Comparison of ENCODE assay signal across 22 cellular contexts in genomic region chr5:118794281-118794680, GRCh38.
"Had no signal": no experiment of that assay in that cellular context is flagged by ENCODE, and none has a peak within 500 bp of the region (broad histone marks: within the 10 kb centered on the region; RNA-seq: fewer than 3 reads in every experiment).

No MANE protein-coding gene starts in this region.

- H3K4me1 ChIP-seq: colonic mucosa, foreskin keratinocyte had no signal

- H3K27ac ChIP-seq: colonic mucosa, coronary artery, dorsolateral prefrontal cortex, epithelial cell of prostate, esophagus muscularis mucosa, esophagus squamous epithelium, foreskin keratinocyte, gastrocnemius medialis, heart left ventricle, heart right ventricle had no signal

- DNase-seq: colonic mucosa; cortex of kidney; dermis blood vessel endothelial cell; dorsolateral prefrontal cortex; effector CD4-positive, alpha-beta T cell; effector CD8-positive, alpha-beta T cell; effector memory CD4-positive, alpha-beta T cell; effector memory CD8-positive, alpha-beta T cell; endodermal cell; esophagus squamous epithelium; foreskin fibroblast; foreskin keratinocyte; foreskin melanocyte; gastrocnemius medialis; glutamatergic neuron; head of caudate nucleus; heart left ventricle; heart right ventricle had no signal

- H3K9me3 ChIP-seq: colonic mucosa, esophagus muscularis mucosa, esophagus squamous epithelium, gastrocnemius medialis, gastroesophageal sphincter, heart right ventricle had no signal

- H3K27me3 ChIP-seq: colonic mucosa, dorsolateral prefrontal cortex, esophagus muscularis mucosa, esophagus squamous epithelium, foreskin keratinocyte, gastrocnemius medialis, gastroesophageal sphincter, heart left ventricle, heart right ventricle had no signal

- H3K36me3 ChIP-seq: colonic mucosa, esophagus muscularis mucosa, esophagus squamous epithelium, gastrocnemius medialis, gastroesophageal sphincter, heart left ventricle, heart right ventricle had no signal

- H3K4me3 ChIP-seq: colonic mucosa, coronary artery, dorsolateral prefrontal cortex, esophagus muscularis mucosa, esophagus squamous epithelium, gastrocnemius medialis, gastroesophageal sphincter, heart left ventricle, heart right ventricle had no signal
